Comparison of ENCODE assay signal across 8 cellular contexts in the genomic region with DNA sequence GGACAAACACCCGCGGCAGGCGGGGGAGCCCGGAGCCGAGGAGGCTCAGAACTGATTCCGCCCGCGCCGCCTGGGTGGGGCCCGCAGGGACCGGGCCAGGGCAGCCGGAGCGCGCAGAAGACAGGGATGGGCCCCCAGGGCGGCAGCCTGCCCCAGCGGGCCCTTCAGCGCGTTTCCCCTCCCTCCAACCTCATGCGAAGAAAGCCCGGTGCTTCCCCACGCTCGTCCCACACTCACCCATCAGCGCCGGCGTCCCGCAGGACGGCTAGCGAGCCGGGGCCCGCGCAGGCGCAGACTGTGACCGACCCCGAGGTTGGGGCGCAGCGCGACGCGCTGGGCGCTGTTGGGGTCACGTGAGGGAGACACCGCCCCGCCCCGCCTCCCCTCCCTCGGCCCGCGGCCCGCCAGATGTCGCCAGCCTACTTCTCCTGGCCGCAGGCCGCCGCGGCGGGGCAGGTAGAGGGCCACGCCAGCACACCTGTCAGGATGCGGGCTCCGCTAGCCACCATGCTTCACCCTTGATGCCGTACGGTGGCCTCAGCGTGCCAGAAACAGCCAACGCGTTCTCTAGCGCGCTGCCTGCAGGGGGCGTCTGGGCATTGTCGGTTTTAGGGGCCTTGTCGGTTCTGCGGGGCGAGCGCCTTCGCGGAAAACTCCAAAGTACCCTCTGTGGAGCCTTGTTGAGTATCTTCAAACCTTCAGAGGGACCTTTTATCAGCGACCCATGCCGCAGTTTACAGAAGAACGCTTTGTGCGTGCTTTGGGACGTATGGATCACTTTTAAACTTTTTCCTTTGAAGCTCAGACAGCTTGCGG. TPM values are rescaled to one million over a fixed set of nuclear protein-coding genes. Genes with fewer than 3 reads are reported as not detected.
DNase-seq lines count a peak whose midpoint lies in the region; ATAC-seq and TF ChIP-seq lines count a peak whose summit lies in the region.

A gene with protein sequence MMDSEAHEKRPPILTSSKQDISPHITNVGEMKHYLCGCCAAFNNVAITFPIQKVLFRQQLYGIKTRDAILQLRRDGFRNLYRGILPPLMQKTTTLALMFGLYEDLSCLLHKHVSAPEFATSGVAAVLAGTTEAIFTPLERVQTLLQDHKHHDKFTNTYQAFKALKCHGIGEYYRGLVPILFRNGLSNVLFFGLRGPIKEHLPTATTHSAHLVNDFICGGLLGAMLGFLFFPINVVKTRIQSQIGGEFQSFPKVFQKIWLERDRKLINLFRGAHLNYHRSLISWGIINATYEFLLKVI (minus strand): TSS at position 297 of the 816 bp plus-strand sequence. CDS start 15,577 bp downstream, outside the sequence.

- no peaks in the 10 kb centered on the region for H3K9me3 Mint-ChIP-seq in activated naive CD8-positive, alpha-beta T cell treated with anti-CD3 and anti-CD28 coated beads for 36 hours

- H3K36me3 ChIP-seq in parathyroid adenoma (ENCODE audit: control insufficient read depth, insufficient read depth, low read length) (no peaks in the 10 kb centered on the region), tibial nerve (peaks cover 0 to 6% (median 0%) of the 10 kb centered on the region in 3 donors)

- WGBS in tibial nerve, 2 donors, result 2 to 3% methylated on average over 15 to 44 of the region's 78 CpGs

- H3K27ac Mint-ChIP-seq in activated naive CD8-positive, alpha-beta T cell treated with anti-CD3 and anti-CD28 coated beads for 36 hours, result peak within 1 kb of the TSS; percentile 90

- peak; percentile 91 for ATAC-seq in HG02642 (IDR thresholded peaks at IDR 0.05; ENCODE audit: poor library complexity, unreplicated experiment)
- peak; percentile 94 for ATAC-seq in Right ventricle myocardium inferior

- peak within 1 kb of the TSS; percentile 84 for H3K27ac ChIP-seq in parathyroid adenoma
- peak within 1 kb of the TSS; percentile 75 to 96 (median 86) for H3K27ac ChIP-seq in tibial nerve

- DNase-seq in GM12865 (ENCODE audit: low read depth) (peak; percentile 98), NCI-H1105 (lab: John Stamatoyannopoulos, UW) (peak; percentile 88), SKM-1 treated with dmso at 0.1 percent for 144 hours (lab: John Stamatoyannopoulos, UW; ENCODE audit: unreplicated experiment) (peak; percentile 85), Right ventricle myocardium inferior (ENCODE audit: missing footprints) (peak; percentile 96), tibial nerve (ENCODE audit: low spot score in 2 of 2) (peak; percentile 90 to 98)
- peak; percentile 94 for DNase-seq in activated naive CD8-positive, alpha-beta T cell treated with anti-CD3 and anti-CD28 coated beads for 36 hours

- no peaks in the 10 kb centered on the region for H3K27me3 Mint-ChIP-seq in activated naive CD8-positive, alpha-beta T cell treated with anti-CD3 and anti-CD28 coated beads for 36 hours

- TF ChIP-seq CTCF in GM12865 (IDR thresholded peaks at IDR 0.05; ENCODE audit: insufficient read depth, low read depth, low read length, missing control alignments) (peak; percentile 99), parathyroid adenoma (IDR thresholded peaks at IDR 0.05) (peak; percentile 87), tibial nerve (IDR thresholded peaks at IDR 0.05) (peak; percentile 87 to 99 (median 92))

- peaks cover 21% of the 10 kb centered on the region for H3K4me1 Mint-ChIP-seq in activated naive CD8-positive, alpha-beta T cell treated with anti-CD3 and anti-CD28 coated beads for 36 hours

- TF ChIP-seq EP300 in tibial nerve (IDR thresholded peaks at IDR 0.05), result peak in 1 of 2 donors; percentile 90

- H3K4me1 ChIP-seq in parathyroid adenoma (peaks cover 4% of the 10 kb centered on the region), tibial nerve (peaks cover 0 to 37% (median 10%) of the 10 kb centered on the region in 4 donors)

- peaks cover 3% of the 10 kb centered on the region for H3K79me2 ChIP-seq in parathyroid adenoma

- H3K9me3 ChIP-seq in parathyroid adenoma (ENCODE audit: control insufficient read depth, low read length), result no peaks in the 10 kb centered on the region
- no peaks in the 10 kb centered on the region for H3K9me3 ChIP-seq in tibial nerve

- TF ChIP-seq POLR2A in tibial nerve (IDR thresholded peaks at IDR 0.05), result peak in 1 of 2 donors; percentile 55

- peaks cover 5% of the 10 kb centered on the region for H3K36me3 Mint-ChIP-seq in activated naive CD8-positive, alpha-beta T cell treated with anti-CD3 and anti-CD28 coated beads for 36 hours

- no peaks in the 10 kb centered on the region for H3K27me3 ChIP-seq in parathyroid adenoma (ENCODE audit: control insufficient read depth, insufficient read depth, low read length)
- H3K27me3 ChIP-seq in tibial nerve, result no peaks in the 10 kb centered on the region

- peak within 1 kb of the TSS; percentile 87 for H3K4me3 Mint-ChIP-seq in activated naive CD8-positive, alpha-beta T cell treated with anti-CD3 and anti-CD28 coated beads for 36 hours

- H3K9ac ChIP-seq in parathyroid adenoma, result peak within 1 kb of the TSS; percentile 28

- peak within 1 kb of the TSS; percentile 88 for H2AFZ ChIP-seq in parathyroid adenoma

- H3K4me3 ChIP-seq in GM12865 (ENCODE audit: low read depth, low read length), result peak within 1 kb of the TSS; percentile 75
- H3K4me3 ChIP-seq in parathyroid adenoma (ENCODE audit: low read depth, low read length), result peak within 1 kb of the TSS; percentile 82
- H3K4me3 ChIP-seq in tibial nerve, result peak within 1 kb of the TSS; percentile 68 to 98 (median 81)

- peak within 1 kb of the TSS; percentile 81 for H3K4me2 ChIP-seq in parathyroid adenoma (ENCODE audit: low read length)

- intact Hi-C loops in Right ventricle myocardium inferior (cut with DNase I), result loop anchor here (2.0 to 10.0 kb wide), 3 partner anchors 99 to 528 kb away; a partner anchor contains a TSS

RNA-seq across cellular contexts. Expression of the gene that starts here (rescaled TPM):
- 10 to 100 TPM; 32.2 to 32.7 TPM for total RNA-seq in activated naive CD8-positive, alpha-beta T cell treated with anti-CD3 and anti-CD28 coated beads for 36 hours
- total RNA-seq in Right ventricle myocardium inferior, result 22.0 TPM
- 10 to 100 TPM; 21.6 to 28.4 (median 25.7) TPM for total RNA-seq in tibial nerve

Comparison
In these comparisons a context has a peak if more than half of its experiments do, and no peak if none do; other contexts are left out.
1. Peak in every context shown above with its lines: DNase-seq, ATAC-seq, H3K4me3 ChIP-seq and H3K27ac ChIP-seq.